Comparison of ENCODE assay signal across 14 cellular contexts in the genomic region with DNA sequence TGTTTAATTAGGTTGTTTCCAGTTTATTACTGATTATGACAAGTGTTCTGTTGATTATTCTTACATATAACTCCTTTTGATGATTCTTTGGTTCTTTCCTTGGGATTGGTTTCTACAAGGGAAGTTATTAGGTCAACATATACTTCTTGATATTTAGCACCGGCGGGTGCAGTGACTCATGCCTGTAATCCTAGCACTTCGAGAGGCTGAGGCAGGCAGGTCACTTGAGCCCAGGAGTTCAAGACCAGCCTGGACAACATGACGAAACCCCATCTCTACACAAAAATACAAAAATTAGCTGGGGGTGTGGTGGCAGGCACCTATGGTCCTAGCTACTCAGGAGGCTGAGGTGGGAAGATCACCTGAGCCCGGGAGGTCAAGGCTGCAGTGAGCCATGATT.
"Had no signal": no experiment of that assay in that cellular context is flagged by ENCODE, and none has a peak within 500 bp of the region (broad histone marks: within the 10 kb centered on the region; RNA-seq: fewer than 3 reads in every experiment).

No MANE protein-coding gene starts in this region.

- H3K27me3 ChIP-seq: adrenal gland, colonic mucosa, transverse colon, uterus had no signal

- H3K4me1 ChIP-seq: adrenal gland, colonic mucosa, lower lobe of right lung, transverse colon, uterus had no signal

- H3K36me3 ChIP-seq: adrenal gland, colonic mucosa, lower lobe of right lung, transverse colon, uterus had no signal

- H3K4me3 ChIP-seq: adrenal gland, colonic mucosa, lower lobe of right lung, transverse colon, uterus had no signal

- H3K9me3 ChIP-seq: adrenal gland, colonic mucosa, lower lobe of right lung, transverse colon, uterus had no signal

- ATAC-seq: activated naive CD4-positive, alpha-beta T cell treated with anti-CD3 and anti-CD28 coated beads, Interleukin-2, amount 50 U/mL, for 72 hours had no signal

- DNase-seq: activated CD4-positive, alpha-beta memory T cell treated with anti-CD3 and anti-CD28 coated beads for 36 hours; activated gamma-delta T cell treated with Interleukin-2 at 50 U/mL for 16 hours; activated T-cell treated with anti-CD3 and anti-CD28 coated beads for 4 hours; colonic mucosa; endodermal cell; erythroblast; lower lobe of right lung; nephron progenitor cell; posterior cingulate gyrus; transverse colon; uterus had no signal

- H3K27ac ChIP-seq: colonic mucosa, lower lobe of right lung, transverse colon, uterus had no signal

- FAIRE-seq: astrocyte had no signal
